8 cellular contexts compared by ENCODE assay signal in genomic region chr3:51386159-51386851, GRCh38. TPM values are rescaled to one million over a fixed set of nuclear protein-coding genes. Genes with fewer than 3 reads are reported as not detected.
A peak's percentile ranks its signal among the peaks of the same experiment; 100 is the strongest.
DNase-seq lines count a peak whose midpoint lies in the region; ATAC-seq and TF ChIP-seq lines count a peak whose summit lies in the region.

No MANE protein-coding gene starts in this region.

- H3K9me3 ChIP-seq in mucosa of descending colon, result no peaks in the 10 kb centered on the region

- TF ChIP-seq CTCF in GM12865 (IDR thresholded peaks at IDR 0.05; ENCODE audit: insufficient read depth, low read depth, low read length, missing control alignments) (no peak), epithelial cell of proximal tubule (conservative IDR thresholded peaks at IDR 0.05; ENCODE audit: low read depth, low read length) (no peak), mucosa of descending colon (IDR thresholded peaks at IDR 0.05) (no peak)

- no peaks in the 10 kb centered on the region for H3K36me3 ChIP-seq in mucosa of descending colon (ENCODE audit: low read depth)

- ATAC-seq in GM21723 (IDR thresholded peaks at IDR 0.05; ENCODE audit: unreplicated experiment), result no peak
- ATAC-seq in GM19035 (IDR thresholded peaks at IDR 0.05; ENCODE audit: unreplicated experiment), result no peak
- no peak for ATAC-seq in mucosa of descending colon
- no peak for ATAC-seq in GM18517 (IDR thresholded peaks at IDR 0.05; ENCODE audit: unreplicated experiment)

- intact Hi-C loops in posterior vena cava (cut with DNase I), result loop anchor here in 1 of 2 donors (5.0 kb wide), 1 partner anchor 769 kb away; the partner anchor contains the start of gene MAPKAPK3
- intact Hi-C loops in mucosa of descending colon (cut with DNase I, micrococcal nuclease), result loop anchor here in 1 of 2 donors (5.0 kb wide), 1 partner anchor 774 kb away; the partner anchor contains the start of gene CISH

- H3K4me3 ChIP-seq in GM12865 (ENCODE audit: low read depth, low read length) (peak overlapping the region; percentile 88), epithelial cell of proximal tubule (ENCODE audit: low read depth, low read length) (peak overlapping the region; percentile 97), mucosa of descending colon (no peak overlapping the region)

- H3K4me1 ChIP-seq in mucosa of descending colon (ENCODE audit: low read depth), result peaks cover 43% of the 10 kb centered on the region

- DNase-seq in GM12865 (ENCODE audit: low read depth) (peak; percentile 27), RPMI7951 (ENCODE audit: low read depth) (peak; percentile 13), epithelial cell of proximal tubule (ENCODE audit: low read depth) (no peak), posterior vena cava (ENCODE audit: low spot score) (peak; percentile 14), mucosa of descending colon (no peak)

RNA-seq across cellular contexts. Expression of gene MANF, which starts 1.2 kb away (rescaled TPM):
- total RNA-seq in RPMI7951 (2014; rRNA removed; shearing (Covaris generic)), result 200 and 273 TPM in 2 replicates
- 151 and 265 TPM in 2 replicates for total RNA-seq in epithelial cell of proximal tubule
- total RNA-seq in posterior vena cava, result 10 to 100 TPM; 72.6 to 79.2 TPM
- 10 to 100 TPM; 35.4 to 91.1 (median 47.2) TPM for total RNA-seq in mucosa of descending colon

RNA-seq across cellular contexts. Expression of gene RBM15B, which starts 4.8 kb away (rescaled TPM):
- 13.3 and 14.9 TPM in 2 replicates for total RNA-seq in RPMI7951 (2014; rRNA removed; shearing (Covaris generic))
- total RNA-seq in epithelial cell of proximal tubule (25.6 and 39.1 TPM in 2 replicates), posterior vena cava (10 to 100 TPM; 20.2 to 22.7 TPM), mucosa of descending colon (10 to 100 TPM; 28.5 to 35.0 (median 28.8) TPM)

Comparison
In these comparisons a context has a peak if more than half of its experiments do, and no peak if none do; other contexts are left out.
1. DNase-seq: peak in GM12865 (single experiment), RPMI7951 (single experiment) and posterior vena cava (single experiment); none in epithelial cell of proximal tubule (single experiment) and mucosa of descending colon (0 of 3).